8 cellular contexts compared by ENCODE assay signal in genomic region chr13:48975926-48976676, GRCh38. TPM values are rescaled to one million over a fixed set of nuclear protein-coding genes. Genes with fewer than 3 reads are reported as not detected.
DNase-seq lines count a peak whose midpoint lies in the region; ATAC-seq and TF ChIP-seq lines count a peak whose summit lies in the region.

No MANE protein-coding gene starts in this region.

- H3K4me1 ChIP-seq in GM23338 (ENCODE audit: insufficient read depth) (peaks cover 43% of the 10 kb centered on the region), neural progenitor cell (peaks cover 19% of the 10 kb centered on the region), stomach (peaks cover 0 to 49% (median 35%) of the 10 kb centered on the region in 4 donors)

- H3K36me3 ChIP-seq in GM23338 (ENCODE audit: insufficient read depth), result peaks cover 10% of the 10 kb centered on the region; the same call in 1 of the 2 replicates
- H3K36me3 ChIP-seq in neural progenitor cell, result no peaks in the 10 kb centered on the region
- no peaks in the 10 kb centered on the region for H3K36me3 ChIP-seq in stomach

- TF ChIP-seq EP300 in stomach (IDR thresholded peaks at IDR 0.05), result no peak

- H3K27me3 Mint-ChIP-seq in GM23338 (ENCODE audit: insufficient read depth, low read depth, poor library complexity), result peaks cover 6% of the 10 kb centered on the region
- no peaks in the 10 kb centered on the region for H3K27me3 Mint-ChIP-seq in neural progenitor cell (ENCODE audit: insufficient read depth, low read depth)

- peaks cover 34% of the 10 kb centered on the region for H3K4me1 Mint-ChIP-seq in GM23338
- peaks cover 24% of the 10 kb centered on the region for H3K4me1 Mint-ChIP-seq in neural progenitor cell

- peaks cover 17% of the 10 kb centered on the region for H3K36me3 Mint-ChIP-seq in GM23338 (ENCODE audit: low read depth)
- H3K36me3 Mint-ChIP-seq in neural progenitor cell, result no peaks in the 10 kb centered on the region

- peak; percentile 81 for ATAC-seq in GM23338

- H3K27ac Mint-ChIP-seq in GM23338 (peak overlapping the region; percentile 94), neural progenitor cell (peak overlapping the region; percentile 85)

- TF ChIP-seq POLR2A in Raji (IDR thresholded peaks at IDR 0.05; ENCODE audit: insufficient read depth, low read depth, low read length) (peak; percentile 26; the same call in 1 of the 2 replicates), stomach (IDR thresholded peaks at IDR 0.05) (no peak)

- peak; percentile 83 for DNase-seq in ELF-1 (ENCODE audit: low read depth, low spot score)
- peak; percentile 83 for DNase-seq in GM23338 (ENCODE audit: low spot score)
- peak; percentile 78 to 80 for DNase-seq in Kasumi-1 (lab: John Stamatoyannopoulos, UW)
- peak; percentile 95 for DNase-seq in activated effector memory CD4-positive, alpha-beta T cell treated with anti-CD3 and anti-CD28 coated beads, Interleukin-2, amount 50 U/mL, for 16 hours
- peak; percentile 70 for DNase-seq in fibroblast of the conjunctiva (ENCODE audit: low read depth)
- DNase-seq in neural progenitor cell (ENCODE audit: low spot score), result peak; percentile 90
- peak; percentile 88 for DNase-seq in stomach

- H3K4me3 Mint-ChIP-seq in GM23338 (peak overlapping the region; percentile 93), neural progenitor cell (peak overlapping the region; percentile 97)

- H3K27ac ChIP-seq in GM23338 (ENCODE audit: low read depth), result peak overlapping the region; percentile 83
- peak overlapping the region; percentile 92 for H3K27ac ChIP-seq in neural progenitor cell
- H3K27ac ChIP-seq in stomach, result peak overlapping the region; percentile 97 to 100 (median 99)

- intact Hi-C loops in stomach (cut with DNase I; ENCODE audit: low total_unique reads), result no loop called here

- peak overlapping the region; percentile 44 for H3K9ac ChIP-seq in neural progenitor cell

- H3K27me3 ChIP-seq in GM23338 (ENCODE audit: insufficient read depth), result no peaks in the 10 kb centered on the region
- H3K27me3 ChIP-seq in neural progenitor cell, result peaks cover 12% of the 10 kb centered on the region
- H3K27me3 ChIP-seq in stomach, result no peaks in the 10 kb centered on the region

- H3K9me3 Mint-ChIP-seq in GM23338 (peaks cover 22% of the 10 kb centered on the region), neural progenitor cell (peaks cover 16% of the 10 kb centered on the region)

- H3K9me2 ChIP-seq in GM23338 (ENCODE audit: insufficient read depth), result no peaks in the 10 kb centered on the region; the same call in 1 of the 2 replicates

- H2AFZ ChIP-seq in GM23338 (no peak overlapping the region), neural progenitor cell (replicated peaks) (peak overlapping the region; percentile 91)

- peak overlapping the region; percentile 90 for H3K4me2 ChIP-seq in GM23338
- H3K4me2 ChIP-seq in neural progenitor cell, result peak overlapping the region; percentile 89

- H3F3A ChIP-seq in GM23338 (replicated peaks; ENCODE audit: low read depth) (peaks cover 3% of the 10 kb centered on the region; the same call in 1 of the 2 replicates), neural progenitor cell (ENCODE audit: low read depth) (peaks cover 26% of the 10 kb centered on the region)

- peak overlapping the region; percentile 81 for H3K4me3 ChIP-seq in GM23338
- peak overlapping the region; percentile 71 for H3K4me3 ChIP-seq in neural progenitor cell
- H3K4me3 ChIP-seq in stomach, result peak overlapping the region; percentile 78 to 90 (median 84)

- TF ChIP-seq CTCF in GM23338 (conservative IDR thresholded peaks at IDR 0.05; ENCODE audit: low read depth in 2 of 2), result peak in 1 of 2 experiments; percentile 27; a peak in 2 of 4 replicates
- TF ChIP-seq CTCF in neural progenitor cell (IDR thresholded peaks at IDR 0.05), result peak; percentile 31
- TF ChIP-seq CTCF in stomach (IDR thresholded peaks at IDR 0.05), result peak in 1 of 7 experiments; percentile 12

- H4K20me1 ChIP-seq in GM23338 (replicated peaks; ENCODE audit: insufficient read depth) (no peaks in the 10 kb centered on the region), neural progenitor cell (ENCODE audit: low read depth) (peaks cover 35% of the 10 kb centered on the region)

- WGBS in stomach, 5 donors, result 0 to 2% (median 0%) methylated on average over 46 to 85 of the region's 85 CpGs

- H3K79me2 ChIP-seq in GM23338 (replicated peaks; ENCODE audit: insufficient read depth) (peaks cover 41% of the 10 kb centered on the region), neural progenitor cell (ENCODE audit: low read depth) (peaks cover 46% of the 10 kb centered on the region)

- H3K9me3 ChIP-seq in neural progenitor cell (ENCODE audit: low read depth) (no peaks in the 10 kb centered on the region), stomach (peaks cover 0 to 10% (median 3%) of the 10 kb centered on the region in 4 donors)

TF ChIP-seq in GM23338, 12 proteins besides CTCF, POLR2A, EP300 and RAD21:
- peak; percentile 60; the same call in 1 of the 2 replicates for TF ChIP-seq POLR2AphosphoS5 (IDR thresholded peaks at IDR 0.05; ENCODE audit: low read depth)
- TF ChIP-seq CREB1 (CRISPR knock-in tag; IDR thresholded peaks at IDR 0.05; ENCODE audit: low read depth), result peak; percentile 29; the same call in 1 of the 2 replicates
- no peak for TF ChIP-seq REST (IDR thresholded peaks at IDR 0.05; ENCODE audit: unreplicated experiment)
TF ChIP-seq in GM23338: peak in this region for 2.

RNA-seq across cellular contexts. Expression of gene FNDC3A, which starts 0.4 kb away (rescaled TPM):
- 31.1 and 32.0 TPM in 2 replicates for total RNA-seq in GM23338 (2014; rRNA removed; shearing (Covaris generic))
- polyA plus RNA-seq in GM23338 (2016; fragmentation: Nextera tagmentation; extraction: Ambion mirVana) (9.9 and 10.3 TPM in 2 replicates), stomach (10 to 100 TPM; 13.0 to 20.9 (median 18.7) TPM)
- total RNA-seq in neural progenitor cell (ENCODE audit: low replicate concordance) (53.2 and 69.3 TPM in 2 replicates), stomach (100 to 1,000 TPM in 1 of 5 donors, 10 to 100 TPM in 4; 17.7 to 131 (median 52.9) TPM)

Comparison
In these comparisons a context has a peak if more than half of its experiments do, and no peak if none do; other contexts are left out.
1. Peak in every context shown above with its lines: DNase-seq, ATAC-seq, H3K4me3 ChIP-seq and H3K27ac ChIP-seq.